ENCODE assay signal across 14 cellular contexts in genomic region chr10:80491251-80492102, GRCh38. TPM values are rescaled to one million over a fixed set of nuclear protein-coding genes. Genes with fewer than 3 reads are reported as not detected.
DNase-seq lines count a peak whose midpoint lies in the region; ATAC-seq and TF ChIP-seq lines count a peak whose summit lies in the region.
"Had no signal": no experiment of that assay in that cellular context is flagged by ENCODE, and none has a peak within 500 bp of the region (broad histone marks: within the 10 kb centered on the region; RNA-seq: fewer than 3 reads in every experiment).

No MANE protein-coding gene starts in this region.

- H3K18ac ChIP-seq in trophoblast cell (ENCODE audit: low read length), result peak overlapping the region; percentile 54

- POLR2A ChIA-PET in T-cell (lab: Charles Lee), result interaction anchor here in 1 of 2 donors (1.5 kb wide), 1 partner anchor 27 kb away, joined by 7 read pairs; no protein-coding TSS in a partner anchor

- peak overlapping the region; percentile 33 for H3K4ac ChIP-seq in trophoblast cell (ENCODE audit: low read depth, low read length)

- H2BK120ac ChIP-seq in trophoblast cell (ENCODE audit: insufficient read depth, low read length, poor library complexity), result no peak overlapping the region

- DNase-seq in NOMO-1 (lab: John Stamatoyannopoulos, UW; ENCODE audit: unreplicated experiment in 2 of 2), result peak; percentile 31 to 59
- no peak for DNase-seq in NOMO-1 treated with dmso at 0.1 percent for 144 hours (lab: John Stamatoyannopoulos, UW; ENCODE audit: unreplicated experiment)
- no peak for DNase-seq in T-cell
- no peak for DNase-seq in esophagus squamous epithelium (lab: John Stamatoyannopoulos, UW)
- DNase-seq in trophoblast cell, result no peak
- no peak for DNase-seq in stimulated activated CD4-positive, alpha-beta T cell treated with anti-CD3 and anti-CD28 coated beads, Interleukin-4, amount 100 ng/mL, for 4 hours
- no peak for DNase-seq in NCI-H446 (lab: John Stamatoyannopoulos, UW)
- DNase-seq: glutamatergic neuron; NCI-H1417; stimulated activated CD4-positive, alpha-beta T cell treated with anti-CD3 and anti-CD28 coated beads, Interleukin-15, amount 100 ng/mL, for 24 hours; testis had no signal

- H3K23ac ChIP-seq in trophoblast cell (ENCODE audit: low read length), result no peak overlapping the region

- H4K8ac ChIP-seq in trophoblast cell (ENCODE audit: low read depth, low read length), result no peak overlapping the region

- no peaks in the 10 kb centered on the region for H3K27me3 Mint-ChIP-seq in T-cell

- H3K9me3 ChIP-seq in esophagus squamous epithelium (no peaks in the 10 kb centered on the region), trophoblast cell (ENCODE audit: insufficient read depth, low read depth, low read length) (no peaks in the 10 kb centered on the region)
- H3K9me3 ChIP-seq: testis had no signal

- H3K4me2 ChIP-seq in trophoblast cell (ENCODE audit: low read length), result no peak overlapping the region

- no peak for TF ChIP-seq POLR2A in esophagus squamous epithelium (IDR thresholded peaks at IDR 0.05)

- peaks cover 3% of the 10 kb centered on the region for H3K79me1 ChIP-seq in trophoblast cell (ENCODE audit: low read length)

- H3K36me3 ChIP-seq in esophagus squamous epithelium (peaks cover 14 to 80% (median 18%) of the 10 kb centered on the region in 3 donors), trophoblast cell (ENCODE audit: control insufficient read depth in 1 of 2, insufficient read depth in 2 of 2, low read length in 2 of 2) (peaks cover 34 to 36% of the 10 kb centered on the region in 2 experiments)

- H3K4me1 ChIP-seq in esophagus squamous epithelium (peaks cover 51 to 100% (median 77%) of the 10 kb centered on the region in 3 donors), trophoblast cell (ENCODE audit: control insufficient read depth in 1 of 2, insufficient read depth in 2 of 2, low read length in 2 of 2) (peaks cover 21 to 23% of the 10 kb centered on the region in 2 experiments)

- H4K91ac ChIP-seq in trophoblast cell (ENCODE audit: low read depth, low read length), result no peak overlapping the region

- peaks cover 14% of the 10 kb centered on the region for H3K79me2 ChIP-seq in trophoblast cell (ENCODE audit: control insufficient read depth, insufficient read depth, low read length, poor library complexity)

- peaks cover 62% of the 10 kb centered on the region for H3K36me3 Mint-ChIP-seq in T-cell

- H2BK12ac ChIP-seq in trophoblast cell (ENCODE audit: low read length), result no peak overlapping the region

- no peaks in the 10 kb centered on the region for H3K27me3 ChIP-seq in esophagus squamous epithelium
- H3K27me3 ChIP-seq in trophoblast cell (ENCODE audit: insufficient read depth, low read length), result no peaks in the 10 kb centered on the region
- H3K27me3 ChIP-seq: testis had no signal

- H3K4me3 ChIP-seq in esophagus squamous epithelium, result no peak overlapping the region
- no peak overlapping the region for H3K4me3 ChIP-seq in trophoblast cell (ENCODE audit: low read depth, low read length)
- H3K4me3 ChIP-seq: testis had no signal

- no peak overlapping the region for H2BK5ac ChIP-seq in trophoblast cell (ENCODE audit: low read depth, low read length, poor library complexity)

- no peak for TF ChIP-seq CTCF in esophagus squamous epithelium (IDR thresholded peaks at IDR 0.05)

- no peak overlapping the region for H3K9ac ChIP-seq in trophoblast cell (ENCODE audit: low read length)

- 43 to 79% methylated on average over 4 to 7 of the region's 7 CpGs for WGBS in esophagus squamous epithelium, 2 donors
- WGBS in trophoblast cell (ENCODE audit: extremely low coverage, insufficient coverage, insufficient read length), result no CpG with 5 or more reads among the region's 7 CpGs

- H4K12ac ChIP-seq in trophoblast cell (ENCODE audit: low read depth, low read length), result no peak overlapping the region

- H3K9me3 Mint-ChIP-seq in T-cell, result peaks cover 0 to 9% (median 3%) of the 10 kb centered on the region in 3 donors

- no peak overlapping the region for H2AFZ ChIP-seq in trophoblast cell (ENCODE audit: insufficient read depth, low read length, poor library complexity)

- H3K4me3 Mint-ChIP-seq in T-cell, result peak overlapping the region in 1 of 3 donors; percentile 57

- ATAC-seq in T-cell (replicated peaks in 1 of 4) (no peak), HG02852 (IDR thresholded peaks at IDR 0.05; ENCODE audit: unreplicated experiment) (no peak)

- H3K27ac Mint-ChIP-seq in T-cell, result peak overlapping the region; percentile 86 to 94

- H2AK5ac ChIP-seq in trophoblast cell (ENCODE audit: low read length), result no peak overlapping the region

- H3K4me1 Mint-ChIP-seq in T-cell, result peaks cover 99 to 100% (median 99%) of the 10 kb centered on the region in 3 donors

- intact Hi-C loops in esophagus squamous epithelium (cut with DNase I), result no loop called here

- no peak overlapping the region for H3K14ac ChIP-seq in trophoblast cell (ENCODE audit: low read length)

- peak overlapping the region in 3 of 4 donors; percentile 6 to 94 (median 59) for H3K27ac ChIP-seq in esophagus squamous epithelium
- H3K27ac ChIP-seq in trophoblast cell (ENCODE audit: low read depth, low read length), result no peak overlapping the region
- H3K27ac ChIP-seq: 22Rv1 had no signal

- CTCF ChIA-PET in T-cell (lab: Charles Lee), result interaction anchor here (0.5 to 1.4 kb wide), 5 partner anchors 9 to 112 kb away, joined by 3 to 6 read pairs (median 5); no protein-coding TSS in a partner anchor

RNA-seq across cellular contexts. Expression of gene TSPAN14, which starts 37.4 kb away (rescaled TPM):
- total RNA-seq in T-cell (100 to 1,000 TPM; 130 to 204 (median 194) TPM), esophagus squamous epithelium (100 to 1,000 TPM in 2 of 4 donors, 10 to 100 TPM in 2; 66.4 to 118 (median 89.8) TPM)
- 77.2 and 78.0 TPM in 2 replicates for polyA plus RNA-seq in trophoblast cell (2013)

RNA-seq across cellular contexts. Expression of gene SH2D4B, which starts 46.2 kb away (rescaled TPM):
- total RNA-seq in T-cell (under 1 TPM; 0.12 to 0.26 (median 0.23) TPM), esophagus squamous epithelium (under 1 TPM in 1 of 4 donors, not detected in 3; 0.13 TPM)
- polyA plus RNA-seq in trophoblast cell (2013), result 0.10 and 0.19 TPM in 2 replicates
- total RNA-seq: RPMI7951 had no signal

Comparison
In these comparisons a context has a peak if more than half of its experiments do, and no peak if none do; other contexts are left out.
1. DNase-seq: peak in NOMO-1 (2 of 2); none in NOMO-1 treated with dmso at 0.1 percent for 144 hours (single experiment), T-cell (0 of 34), esophagus squamous epithelium (single experiment), trophoblast cell (0 of 2), stimulated activated CD4-positive, alpha-beta T cell treated with anti-CD3 and anti-CD28 coated beads, Interleukin-4, amount 100 ng/mL, for 4 hours (0 of 2) and NCI-H446 (0 of 2).